11 cellular contexts compared by ENCODE assay signal in genomic region chr5:124742521-124742920, GRCh38. TPM values are rescaled to one million over a fixed set of nuclear protein-coding genes. Genes with fewer than 3 reads are reported as not detected.
A peak's percentile ranks its signal among the peaks of the same experiment; 100 is the strongest.
DNase-seq lines count a peak whose midpoint lies in the region; ATAC-seq and TF ChIP-seq lines count a peak whose summit lies in the region.
"Had no signal": no experiment of that assay in that cellular context is flagged by ENCODE, and none has a peak within 500 bp of the region (broad histone marks: within the 10 kb centered on the region; RNA-seq: fewer than 3 reads in every experiment).

No MANE protein-coding gene starts in this region.

- no peak overlapping the region for H3K27ac Mint-ChIP-seq in activated T-cell treated with anti-CD3 and anti-CD28 coated beads, Interleukin-2, amount 50 U/mL, for 24 hours

- H3K36me3 Mint-ChIP-seq in activated T-cell treated with anti-CD3 and anti-CD28 coated beads, Interleukin-2, amount 50 U/mL, for 24 hours (ENCODE audit: low read depth), result no peaks in the 10 kb centered on the region

- peak overlapping the region; percentile 70 for H3K4me3 ChIP-seq in GM12864 (ENCODE audit: low read depth, low read length)
- peak overlapping the region; percentile 55 to 70 for H3K4me3 ChIP-seq in ascending aorta
- H3K4me3 ChIP-seq in right cardiac atrium (ENCODE audit: low read length), result peak overlapping the region; percentile 85
- H3K4me3 ChIP-seq in gastrocnemius medialis, result peak overlapping the region; percentile 63 to 81 (median 71)

- no peaks in the 10 kb centered on the region for H3K9me3 ChIP-seq in ascending aorta
- H3K9me3 ChIP-seq in right cardiac atrium (ENCODE audit: control insufficient read depth, low read length), result no peaks in the 10 kb centered on the region
- H3K9me3 ChIP-seq in gastrocnemius medialis, result no peaks in the 10 kb centered on the region

- H3K27me3 Mint-ChIP-seq in activated T-cell treated with anti-CD3 and anti-CD28 coated beads, Interleukin-2, amount 50 U/mL, for 24 hours, result peaks cover 6% of the 10 kb centered on the region

- intact Hi-C loops in ascending aorta (cut with DNase I), result loop anchor here (2.0 to 10.0 kb wide), 2 partner anchors 228 to 668 kb away; no protein-coding TSS in a partner anchor
- intact Hi-C loops in right cardiac atrium (cut with DNase I), result loop anchor here in 3 of 4 donors (5.0 to 10.0 kb wide), 5 partner anchors 35 to 265 kb away; no protein-coding TSS in a partner anchor
- intact Hi-C loops in gastrocnemius medialis (cut with DNase I; ENCODE audit: low total_unique reads), result loop anchor here (10.0 kb wide), 1 partner anchor 672 kb away; no protein-coding TSS in a partner anchor

- no peak for ATAC-seq in right cardiac atrium
- ATAC-seq in gastrocnemius medialis, result no peak
- ATAC-seq in HG03097 (IDR thresholded peaks at IDR 0.05; ENCODE audit: low FRiP score, unreplicated experiment), result no peak
- no peak for ATAC-seq in HG03442 (IDR thresholded peaks at IDR 0.05; ENCODE audit: unreplicated experiment)

- WGBS in right cardiac atrium, result 55% methylated on average over 4 of the region's 4 CpGs

- H3K27ac ChIP-seq in ascending aorta, result no peak overlapping the region
- peak overlapping the region; percentile 97 for H3K27ac ChIP-seq in right cardiac atrium (ENCODE audit: low read length)
- peak overlapping the region; percentile 87 to 96 (median 92) for H3K27ac ChIP-seq in gastrocnemius medialis

- peaks cover 3 to 5% of the 10 kb centered on the region in 2 donors for H3K4me1 ChIP-seq in ascending aorta
- H3K4me1 ChIP-seq in right cardiac atrium (ENCODE audit: control insufficient read depth, insufficient read depth, low read length), result peaks cover 3% of the 10 kb centered on the region
- H3K4me1 ChIP-seq in gastrocnemius medialis, result peaks cover 66 to 71% of the 10 kb centered on the region in 2 donors

- H3K36me3 ChIP-seq in ascending aorta (no peaks in the 10 kb centered on the region), gastrocnemius medialis (no peaks in the 10 kb centered on the region)

- H3K9me3 Mint-ChIP-seq in activated T-cell treated with anti-CD3 and anti-CD28 coated beads, Interleukin-2, amount 50 U/mL, for 24 hours, result peaks cover 3% of the 10 kb centered on the region

- DNase-seq in GM12864 (ENCODE audit: low read depth) (no peak), ascending aorta (ENCODE audit: low spot score in 2 of 2) (no peak), right cardiac atrium (no peak), gastrocnemius medialis (no peak)
- DNase-seq in NK-92 treated with Interleukin-12 subunit alpha and Interleukin-12 subunit beta, amount 100 ng/mL, for 24 hours (lab: John Stamatoyannopoulos, UW), result no peak
- DNase-seq in activated T-cell treated with anti-CD3 and anti-CD28 coated beads, Interleukin-2, amount 50 U/mL, for 24 hours, result no peak
- DNase-seq: effector memory CD4-positive, alpha-beta T cell; GOT3; NCI-H2029 had no signal

- no peaks in the 10 kb centered on the region for H3K27me3 ChIP-seq in ascending aorta
- H3K27me3 ChIP-seq in right cardiac atrium (ENCODE audit: control insufficient read depth, insufficient read depth), result no peaks in the 10 kb centered on the region
- no peaks in the 10 kb centered on the region for H3K27me3 ChIP-seq in gastrocnemius medialis

- TF ChIP-seq CTCF in GM12864 (IDR thresholded peaks at IDR 0.05; ENCODE audit: low read depth, low read length, missing control alignments), result no peak
- no peak for TF ChIP-seq CTCF in ascending aorta (IDR thresholded peaks at IDR 0.05)
- TF ChIP-seq CTCF in gastrocnemius medialis (IDR thresholded peaks at IDR 0.05 in 4 of 5, conservative IDR thresholded peaks at IDR 0.05 in 1 of 5), result no peak

- H3K4me3 Mint-ChIP-seq in activated T-cell treated with anti-CD3 and anti-CD28 coated beads, Interleukin-2, amount 50 U/mL, for 24 hours, result no peak overlapping the region

- in situ Hi-C loops in gastrocnemius medialis (cut with MboI; ENCODE audit: low sequenced_read_pairs in 4 of 4), result loop anchor here in 3 of 4 donors (10.0 to 25.0 kb wide), 4 partner anchors 88 to 745 kb away; no protein-coding TSS in a partner anchor

- H3K4me1 Mint-ChIP-seq in activated T-cell treated with anti-CD3 and anti-CD28 coated beads, Interleukin-2, amount 50 U/mL, for 24 hours (ENCODE audit: low read depth), result peaks cover 13% of the 10 kb centered on the region

- TF ChIP-seq POLR2A in gastrocnemius medialis (IDR thresholded peaks at IDR 0.05), result no peak

RNA-seq across cellular contexts. Expression of gene ZNF608, which starts 3.9 kb away (rescaled TPM):
- 15.4 TPM for total RNA-seq in ascending aorta
- 10 to 100 TPM; 31.1 to 43.7 (median 41.2) TPM for total RNA-seq in right cardiac atrium
- polyA plus RNA-seq in right cardiac atrium, result 16.4 TPM
- 10 to 100 TPM in 3 of 4 donors, 1 to 10 TPM in 1; 7.3 to 27.4 (median 17.5) TPM for total RNA-seq in gastrocnemius medialis

Comparison
In these comparisons a context has a peak if more than half of its experiments do, and no peak if none do; other contexts are left out.
1. H3K27ac ChIP-seq: peak in right cardiac atrium (single experiment) and gastrocnemius medialis (4 of 4); none in ascending aorta (0 of 2).
2. Peak in every context shown above with its lines, with median percentiles within 50 percentile points of each other: H3K4me3 ChIP-seq.